In genomic region chr1:14765773-14766172, GRCh38 we compare ENCODE assay signal across 18 cellular contexts.
DNase-seq lines count a peak whose midpoint lies in the region; ATAC-seq, FAIRE-seq and TF ChIP-seq lines count a peak whose summit lies in the region.
"Had no signal": no experiment of that assay in that cellular context is flagged by ENCODE, and none has a peak within 500 bp of the region (broad histone marks: within the 10 kb centered on the region; RNA-seq: fewer than 3 reads in every experiment).

No MANE protein-coding gene starts in this region.

- RAD21 ChIA-PET in HCT116 (lab: Charles Lee; ENCODE audit: low non-redundant PET in 1 of 2, low total read pairs in 2 of 2, uncharacterized antibody in 2 of 2, unreplicated experiment in 2 of 2) = no interaction called here

- DNase-seq in HCT116 (ENCODE audit: low read depth, low spot score) (no peak), RCC 7860 (ENCODE audit: low spot score) (peak; percentile 60)
- DNase-seq in CD4-positive, alpha-beta T cell = no peak
- DNase-seq in activated naive CD4-positive, alpha-beta T cell treated with anti-CD3 and anti-CD28 coated beads, Interleukin-2, amount 50 U/mL, for 16 hours = no peak
- DNase-seq: activated CD8-positive, alpha-beta memory T cell treated with anti-CD3 and anti-CD28 coated beads, Interleukin-2, amount 50 U/mL, for 4 hours; activated naive CD8-positive, alpha-beta T cell treated with anti-CD3 and anti-CD28 coated beads for 36 hours; CD4-positive, alpha-beta memory T cell; effector CD8-positive, alpha-beta T cell; midbrain; NCI-H510A treated with DMSO at 0.1 percent for 48 hours; SK-N-SH; substantia nigra had no signal

- no peaks in the 10 kb centered on the region for H3K79me2 ChIP-seq in HCT116 (ENCODE audit: insufficient read depth, low read length)

- H3K4me2 ChIP-seq in HCT116 (ENCODE audit: low read length) = no peak overlapping the region
- H3K4me2 ChIP-seq: SK-N-SH had no signal

- BruUV-seq in HCT116 (replicated peaks; lab: Mats Ljungman, UMichigan) = no TSS peak

- POLR2A ChIA-PET in HCT116 (lab: Charles Lee) = no interaction called here
- POLR2A ChIA-PET in CD4-positive, alpha-beta T cell (lab: Charles Lee) = no interaction called here

- no peaks in the 10 kb centered on the region for H4K20me1 ChIP-seq in HCT116 (ENCODE audit: insufficient read depth)

- intact Hi-C loops in HCT116 (cut with micrococcal nuclease) = no loop called here
- intact Hi-C loops in CD4-positive, alpha-beta T cell (cut with DNase I, micrococcal nuclease) = no loop called here

- TF ChIP-seq POLR2A in HCT116 (IDR thresholded peaks at IDR 0.05; ENCODE audit: borderline replicate concordance, extremely low read depth, insufficient read depth, insufficient read length) = no peak

- CTCF ChIA-PET in HCT116 (lab: Charles Lee) = interaction anchor here (2.5 kb wide), 1 partner anchor 14 kb away, joined by 12 read pairs; no protein-coding TSS in a partner anchor
- CTCF ChIA-PET in CD4-positive, alpha-beta T cell (lab: Charles Lee) = interaction anchor here (0.6 kb wide), 1 partner anchor 11 kb away, joined by 4 read pairs; no protein-coding TSS in a partner anchor

- FAIRE-seq in RCC 7860 (lab: Jason Lieb, UNC) = peak; percentile 25
- FAIRE-seq: GM19239, HepG2 had no signal

- no peak overlapping the region for H3K9ac ChIP-seq in HCT116 (ENCODE audit: low read length)
- H3K9ac ChIP-seq: SK-N-SH had no signal

- no peaks in the 10 kb centered on the region for H3K36me3 Mint-ChIP-seq in CD4-positive, alpha-beta T cell (ENCODE audit: low read depth)
- H3K36me3 Mint-ChIP-seq: activated naive CD8-positive, alpha-beta T cell treated with anti-CD3 and anti-CD28 coated beads for 36 hours; CD4-positive, alpha-beta memory T cell had no signal

- H2AFZ ChIP-seq in HCT116 (ENCODE audit: low read depth, low read length, poor library complexity, severe bottlenecking) = no peak overlapping the region

- H3K27ac ChIP-seq in HCT116 (ENCODE audit: low read depth, low read length) = no peak overlapping the region
- H3K27ac ChIP-seq in skin epidermis = peak overlapping the region in 14 of 21 experiments; percentile 40 to 77 (median 66)
- H3K27ac ChIP-seq in CD4-positive, alpha-beta T cell (ENCODE audit: low read depth, low read length) = no peak overlapping the region

- ATAC-seq in HCT116 (peak; percentile 40; the same call in 1 of the 2 replicates), esophagus mucosa (peak; percentile 98), GM21529 (IDR thresholded peaks at IDR 0.05; ENCODE audit: unreplicated experiment) (no peak)
- no peak for ATAC-seq in CD4-positive, alpha-beta T cell (ENCODE audit: poor library complexity)
- ATAC-seq: activated T-helper 17 cell treated with anti-CD3 and anti-CD28 coated beads, Interleukin-2, amount 50 U/mL, for 72 hours; HepG2 had no signal

- no peak for TF ChIP-seq CTCF in HCT116 (IDR thresholded peaks at IDR 0.05 in 2 of 3, conservative IDR thresholded peaks at IDR 0.05 in 1 of 3; ENCODE audit: borderline replicate concordance in 1 of 3, insufficient read depth in 1 of 3, low read depth in 2 of 3, low read length in 2 of 3)
- TF ChIP-seq CTCF in CD4-positive, alpha-beta T cell (IDR thresholded peaks at IDR 0.05) = no peak

- H3K27me3 Mint-ChIP-seq in CD4-positive, alpha-beta T cell = peaks cover 24% of the 10 kb centered on the region

- peaks cover 20% of the 10 kb centered on the region; the same call in 1 of the 2 replicates for H3K27me3 ChIP-seq in HCT116 (ENCODE audit: insufficient read depth, low read length)
- H3K27me3 ChIP-seq in CD4-positive, alpha-beta T cell (ENCODE audit: control insufficient read depth, insufficient read depth, low read length) = no peaks in the 10 kb centered on the region

- no peaks in the 10 kb centered on the region for H3K9me3 ChIP-seq in HCT116 (ENCODE audit: control insufficient read depth in 1 of 2, insufficient read depth in 1 of 2, low read depth in 1 of 2, low read length in 2 of 2)
- no peaks in the 10 kb centered on the region for H3K9me3 ChIP-seq in CD4-positive, alpha-beta T cell (ENCODE audit: control insufficient read depth, low read length)
- H3K9me3 ChIP-seq: SK-N-SH had no signal

- H3K4me1 ChIP-seq in HCT116 (ENCODE audit: control insufficient read depth in 1 of 2, insufficient read depth in 2 of 2, low read length in 2 of 2) = peaks cover 0 to 5% of the 10 kb centered on the region in 2 experiments; a peak in 1 of 4 replicates

- H3K9me2 ChIP-seq in HCT116 (ENCODE audit: insufficient read depth) = no peaks in the 10 kb centered on the region
- H3K9me2 ChIP-seq: SK-N-SH had no signal

- H3K27ac Mint-ChIP-seq in CD4-positive, alpha-beta T cell = no peak overlapping the region
- H3K27ac Mint-ChIP-seq: activated naive CD8-positive, alpha-beta T cell treated with anti-CD3 and anti-CD28 coated beads for 36 hours; activated T-helper 17 cell treated with anti-CD3 and anti-CD28 coated beads, Interleukin-2, amount 50 U/mL, for 72 hours; CD4-positive, alpha-beta memory T cell had no signal

- no peaks in the 10 kb centered on the region for H3K36me3 ChIP-seq in HCT116 (ENCODE audit: control insufficient read depth in 1 of 2, insufficient read depth in 2 of 2, low read length in 2 of 2)

- no peaks in the 10 kb centered on the region for H3K9me3 Mint-ChIP-seq in CD4-positive, alpha-beta T cell
- H3K9me3 Mint-ChIP-seq: activated naive CD8-positive, alpha-beta T cell treated with anti-CD3 and anti-CD28 coated beads for 36 hours; activated T-helper 17 cell treated with anti-CD3 and anti-CD28 coated beads, Interleukin-2, amount 50 U/mL, for 72 hours had no signal

- H3K4me3 ChIP-seq in HCT116 (replicated peaks in 1 of 2; ENCODE audit: low read depth in 1 of 2, low read length in 2 of 2) (no peak overlapping the region), skin epidermis (no peak overlapping the region)

- H3K4me3 Mint-ChIP-seq in CD4-positive, alpha-beta T cell = no peak overlapping the region
- H3K4me3 Mint-ChIP-seq: activated naive CD8-positive, alpha-beta T cell treated with anti-CD3 and anti-CD28 coated beads for 36 hours; activated T-helper 17 cell treated with anti-CD3 and anti-CD28 coated beads, Interleukin-2, amount 50 U/mL, for 72 hours had no signal

- no peak for TF ChIP-seq RAD21 in HCT116 (IDR thresholded peaks at IDR 0.05; ENCODE audit: low read depth)

- H3K4me1 Mint-ChIP-seq in CD4-positive, alpha-beta T cell (ENCODE audit: low read depth) = no peaks in the 10 kb centered on the region
- H3K4me1 Mint-ChIP-seq: activated naive CD8-positive, alpha-beta T cell treated with anti-CD3 and anti-CD28 coated beads for 36 hours; activated T-helper 17 cell treated with anti-CD3 and anti-CD28 coated beads, Interleukin-2, amount 50 U/mL, for 72 hours; CD4-positive, alpha-beta memory T cell had no signal

TF ChIP-seq in HCT116, 20 proteins besides CTCF, POLR2A, EP300 and RAD21 (continues in another document):
- TF ChIP-seq JUND (IDR thresholded peaks at IDR 0.05) (no peak), ZBTB33 (IDR thresholded peaks at IDR 0.05; ENCODE audit: extremely low read depth, insufficient replicate concordance, low read length) (no peak), ZNF274 (IDR thresholded peaks at IDR 0.05; ENCODE audit: low read depth, low read length) (no peak), ELF1 (IDR thresholded peaks at IDR 0.05; ENCODE audit: borderline replicate concordance, low read depth) (no peak), CBX3 (IDR thresholded peaks at IDR 0.05; ENCODE audit: low read depth) (no peak), SRF (IDR thresholded peaks at IDR 0.05; ENCODE audit: low read depth) (no peak), ZFX (IDR thresholded peaks at IDR 0.05) (no peak), EZH2 (IDR thresholded peaks at IDR 0.05) (no peak), CEBPB (IDR thresholded peaks at IDR 0.05; ENCODE audit: low read depth) (no peak), REST (IDR thresholded peaks at IDR 0.05; ENCODE audit: low read depth) (no peak), FOSL1 (IDR thresholded peaks at IDR 0.05; ENCODE audit: low read depth) (no peak), TCF7L2 (IDR thresholded peaks at IDR 0.05; ENCODE audit: borderline replicate concordance, extremely low read depth, insufficient read depth, insufficient read length) (no peak)

Comparison
In these comparisons a context has a peak if more than half of its experiments do, and no peak if none do; other contexts are left out.
1. ATAC-seq: peak in HCT116 (single experiment) and esophagus mucosa (single experiment); none in CD4-positive, alpha-beta T cell (single experiment) and GM21529 (single experiment).
2. H3K27ac ChIP-seq: peak in skin epidermis (14 of 21); none in HCT116 (single experiment) and CD4-positive, alpha-beta T cell (single experiment).